22 cellular contexts compared by ENCODE assay signal in genomic region chr18:80029690-80030089, GRCh38.
"Had no signal": no experiment of that assay in that cellular context is flagged by ENCODE, and none has a peak within 500 bp of the region (broad histone marks: within the 10 kb centered on the region; RNA-seq: fewer than 3 reads in every experiment).

No MANE protein-coding gene starts in this region.

- H3K36me3 ChIP-seq: gastrocnemius medialis, lower lobe of right lung had no signal

- H3K27me3 Mint-ChIP-seq: naive B cell; naive thymus-derived CD8-positive, alpha-beta T cell had no signal

- H3K27ac Mint-ChIP-seq: mesothelial cell of epicardium had no signal

- H3K4me3 ChIP-seq: coronary artery, dorsolateral prefrontal cortex, esophagus squamous epithelium, gastrocnemius medialis, heart right ventricle, left lung, lower lobe of right lung, mucosa of descending colon had no signal

- DNase-seq: dermis blood vessel endothelial cell; dorsolateral prefrontal cortex; effector CD4-positive, alpha-beta T cell; effector memory CD4-positive, alpha-beta T cell; esophagus squamous epithelium; foreskin fibroblast; foreskin melanocyte; gastrocnemius medialis; glutamatergic neuron; heart right ventricle; hippocampal formation; left cardiac atrium; left lung; left ventricle myocardium superior; lower lobe of right lung; mesenchymal stem cell; mucosa of descending colon; naive B cell; naive thymus-derived CD8-positive, alpha-beta T cell had no signal

- H3K27ac ChIP-seq: coronary artery, dorsolateral prefrontal cortex, esophagus squamous epithelium, gastrocnemius medialis, heart right ventricle, left lung, lower lobe of right lung had no signal

- ATAC-seq: esophagus mucosa; gastrocnemius medialis; heart right ventricle; left cardiac atrium; left lung; left ventricle myocardium superior; lower lobe of right lung; mucosa of descending colon; naive thymus-derived CD8-positive, alpha-beta T cell had no signal

- H3K27me3 ChIP-seq: dorsolateral prefrontal cortex, esophagus squamous epithelium, gastrocnemius medialis, heart right ventricle, left lung had no signal

- H3K4me3 Mint-ChIP-seq: mesothelial cell of epicardium; naive thymus-derived CD8-positive, alpha-beta T cell had no signal
